ENCODE assay signal across 10 cellular contexts in the genomic region with DNA sequence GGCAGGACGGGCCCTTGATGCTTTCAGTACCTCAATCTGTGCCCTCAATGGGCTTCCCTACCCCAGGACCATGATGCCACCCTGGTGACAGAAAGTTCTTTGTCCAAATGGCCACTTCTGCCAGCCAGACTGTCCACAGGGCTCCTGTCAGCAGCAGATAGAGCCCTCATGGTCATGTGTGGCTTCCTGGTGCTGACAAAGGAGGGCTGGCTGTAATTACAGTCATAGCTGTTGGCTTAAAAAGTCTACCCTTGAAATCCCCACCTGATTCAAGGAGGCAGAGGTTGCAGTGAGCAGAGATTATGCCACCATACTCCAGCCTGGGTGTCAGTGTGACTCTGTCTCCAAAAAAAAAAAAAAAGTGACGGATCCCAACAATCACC. TPM values are rescaled to one million over a fixed set of nuclear protein-coding genes. Genes with fewer than 3 reads are reported as not detected.
DNase-seq lines count a peak whose midpoint lies in the region; ATAC-seq and TF ChIP-seq lines count a peak whose summit lies in the region.
"Had no signal": no experiment of that assay in that cellular context is flagged by ENCODE, and none has a peak within 500 bp of the region (broad histone marks: within the 10 kb centered on the region; RNA-seq: fewer than 3 reads in every experiment).

No MANE protein-coding gene starts in this region.

- no peak overlapping the region for H3K27ac ChIP-seq in CD4-positive, CD25-positive, alpha-beta regulatory T cell (ENCODE audit: insufficient read depth, low read length, poor library complexity, severe bottlenecking)
- H3K27ac ChIP-seq in brain microvascular endothelial cell, result peak overlapping the region; percentile 91

- H3K27me3 Mint-ChIP-seq in CD4-positive, CD25-positive, alpha-beta regulatory T cell, result peaks cover 5% of the 10 kb centered on the region
- H3K27me3 Mint-ChIP-seq in IgD-negative memory B cell, result no peaks in the 10 kb centered on the region
- H3K27me3 Mint-ChIP-seq in osteocyte (ENCODE audit: unreplicated experiment), result no peaks in the 10 kb centered on the region

- no peak for DNase-seq in CD4-positive, CD25-positive, alpha-beta regulatory T cell
- DNase-seq in brain microvascular endothelial cell (no peak), osteocyte (ENCODE audit: extremely low spot score, unreplicated experiment) (no peak), NCI-H1092 treated with DMSO at 0.1 percent for 48 hours (lab: John Stamatoyannopoulos, UW) (no peak), DMS53 (lab: John Stamatoyannopoulos, UW) (no peak), T1000 (lab: John Stamatoyannopoulos, UW) (no peak), NCI-H510A (lab: John Stamatoyannopoulos, UW) (no peak)
- DNase-seq: DND-41, NCI-H524 treated with DMSO at 0.1 percent for 48 hours had no signal

- TF ChIP-seq CTCF in brain microvascular endothelial cell (IDR thresholded peaks at IDR 0.05; ENCODE audit: low read depth, low read length, missing control alignments), result no peak
- TF ChIP-seq CTCF in osteocyte (IDR thresholded peaks at IDR 0.05), result no peak

- peak overlapping the region; percentile 61 for H3K4me3 ChIP-seq in CD4-positive, CD25-positive, alpha-beta regulatory T cell (ENCODE audit: low read depth, low read length)
- no peak overlapping the region for H3K4me3 ChIP-seq in brain microvascular endothelial cell (ENCODE audit: low read depth, low read length)

- peaks cover 34% of the 10 kb centered on the region for H3K36me3 Mint-ChIP-seq in CD4-positive, CD25-positive, alpha-beta regulatory T cell
- H3K36me3 Mint-ChIP-seq in IgD-negative memory B cell, result peaks cover 10% of the 10 kb centered on the region
- H3K36me3 Mint-ChIP-seq in osteocyte (ENCODE audit: unreplicated experiment), result no peaks in the 10 kb centered on the region

- no peak for ATAC-seq in CD4-positive, CD25-positive, alpha-beta regulatory T cell (ENCODE audit: low read depth in 2 of 2)

- no peaks in the 10 kb centered on the region for H3K9me3 ChIP-seq in CD4-positive, CD25-positive, alpha-beta regulatory T cell (ENCODE audit: control insufficient read depth in 2 of 2, low read length in 2 of 2)

- in situ Hi-C loops in brain microvascular endothelial cell (cut with HindIII; ENCODE audit: low pct_ligation_motif_present, low sequenced_read_pairs), result no loop called here

- peaks cover 7 to 67% (median 44%) of the 10 kb centered on the region in 4 donors for H3K4me1 Mint-ChIP-seq in CD4-positive, CD25-positive, alpha-beta regulatory T cell
- H3K4me1 Mint-ChIP-seq in IgD-negative memory B cell (peaks cover 14 to 29% (median 24%) of the 10 kb centered on the region in 3 donors), osteocyte (ENCODE audit: unreplicated experiment) (peaks cover 29% of the 10 kb centered on the region)

- H3K27ac Mint-ChIP-seq in CD4-positive, CD25-positive, alpha-beta regulatory T cell, result peak overlapping the region; percentile 81 to 99 (median 86)
- H3K27ac Mint-ChIP-seq in IgD-negative memory B cell, result peak overlapping the region; percentile 66 to 90 (median 78)
- H3K27ac Mint-ChIP-seq in osteocyte (ENCODE audit: unreplicated experiment), result peak overlapping the region; percentile 63

- peak overlapping the region; percentile 64 to 86 (median 76) for H3K4me3 Mint-ChIP-seq in CD4-positive, CD25-positive, alpha-beta regulatory T cell
- peak overlapping the region in 2 of 4 donors; percentile 12 to 76 for H3K4me3 Mint-ChIP-seq in IgD-negative memory B cell
- no peak overlapping the region for H3K4me3 Mint-ChIP-seq in osteocyte (ENCODE audit: unreplicated experiment)

- peaks cover 0 to 1% (median 0%) of the 10 kb centered on the region in 7 donors for H3K9me3 Mint-ChIP-seq in CD4-positive, CD25-positive, alpha-beta regulatory T cell
- H3K9me3 Mint-ChIP-seq in IgD-negative memory B cell (no peaks in the 10 kb centered on the region), osteocyte (ENCODE audit: unreplicated experiment) (no peaks in the 10 kb centered on the region)

- H3K4me1 ChIP-seq in CD4-positive, CD25-positive, alpha-beta regulatory T cell (ENCODE audit: control insufficient read depth, insufficient read depth, low read length, poor library complexity, severe bottlenecking), result peaks cover 57% of the 10 kb centered on the region

- no peaks in the 10 kb centered on the region for H3K27me3 ChIP-seq in CD4-positive, CD25-positive, alpha-beta regulatory T cell (ENCODE audit: control insufficient read depth, insufficient read depth, low read length)
- H3K27me3 ChIP-seq in brain microvascular endothelial cell (replicated peaks), result no peaks in the 10 kb centered on the region

- peaks cover 50% of the 10 kb centered on the region for H3K36me3 ChIP-seq in CD4-positive, CD25-positive, alpha-beta regulatory T cell (ENCODE audit: control insufficient read depth, insufficient read depth, low read length)
- peaks cover 35% of the 10 kb centered on the region for H3K36me3 ChIP-seq in brain microvascular endothelial cell (replicated peaks)

RNA-seq across cellular contexts. Expression of a gene that starts 3.3 kb away (rescaled TPM):
- 125 TPM for total RNA-seq in CD4-positive, CD25-positive, alpha-beta regulatory T cell
- polyA plus RNA-seq in CD4-positive, CD25-positive, alpha-beta regulatory T cell, result 100 to 1,000 TPM in 3 of 4 donors, 10 to 100 TPM in 1; 99.4 to 142 (median 120) TPM
- 73.6 TPM for polyA plus RNA-seq in IgD-negative memory B cell
- 1.3 and 1.9 TPM in 2 replicates for total RNA-seq in osteocyte

RNA-seq across cellular contexts. Expression of a gene that starts 37.8 kb away (rescaled TPM):
- 953 TPM for total RNA-seq in CD4-positive, CD25-positive, alpha-beta regulatory T cell
- 1,000 to 10,000 TPM; 1,667 to 2,206 (median 1,950) TPM for polyA plus RNA-seq in CD4-positive, CD25-positive, alpha-beta regulatory T cell
- 2,178 TPM for polyA plus RNA-seq in IgD-negative memory B cell
- 1,191 and 1,207 TPM in 2 replicates for total RNA-seq in osteocyte

Comparison
In these comparisons a context has a peak if more than half of its experiments do, and no peak if none do; other contexts are left out.
1. RNA of a gene that starts 3.3 kb away (total RNA-seq): 125 TPM in CD4-positive, CD25-positive, alpha-beta regulatory T cell (single experiment); 1.3 to 1.9 TPM in osteocyte; every median in the first group is over 10 times any median in the second.
2. Peak in every context shown above with its lines, with median percentiles within 50 percentile points of each other: H3K27ac Mint-ChIP-seq.